8 cellular contexts compared by ENCODE assay signal in genomic region chr2:37195862-37196319, GRCh38. TPM values are rescaled to one million over a fixed set of nuclear protein-coding genes. Genes with fewer than 3 reads are reported as not detected.
DNase-seq lines count a peak whose midpoint lies in the region; TF ChIP-seq lines count a peak whose summit lies in the region.
"Not testable (repeated sequence)": the region's sequence is repeated elsewhere in the genome, so short reads cannot be mapped to it uniquely, and the experiment has no call there.

No MANE protein-coding gene starts in this region.

- not testable (repeated sequence) for DNase-seq in MG63; activated CD4-positive, alpha-beta memory T cell treated with anti-CD3 and anti-CD28 coated beads for 36 hours; breast epithelium (ENCODE audit: low spot score in 2 of 2); fibroblast of villous mesenchyme (ENCODE audit: low read depth); mesenchymal stem cell; skeletal muscle cell (ENCODE audit: low read depth); vagina (ENCODE audit: extremely low spot score in 2 of 2)

- H3K4me3 ChIP-seq in GM08714 (ENCODE audit: low read length) (peak overlapping the region; percentile 74), MG63 (peak overlapping the region; percentile 68), breast epithelium (peak overlapping the region; percentile 63 to 91 (median 85)), fibroblast of villous mesenchyme (ENCODE audit: low read depth, low read length) (peak overlapping the region; percentile 91), mesenchymal stem cell (ENCODE audit: insufficient read depth in 1 of 2, low read depth in 1 of 2, low read length in 2 of 2) (peak overlapping the region in 1 of 2 experiments; percentile 82), skeletal muscle cell (ENCODE audit: low read depth, low read length) (peak overlapping the region; percentile 78), vagina (peak overlapping the region; percentile 81 to 93)

- H3K4me1 Mint-ChIP-seq in activated CD4-positive, alpha-beta memory T cell treated with anti-CD3 and anti-CD28 coated beads for 36 hours (ENCODE audit: low read depth) = peaks cover 23% of the 10 kb centered on the region

- peak overlapping the region; percentile 99 for H3K4me3 Mint-ChIP-seq in activated CD4-positive, alpha-beta memory T cell treated with anti-CD3 and anti-CD28 coated beads for 36 hours

- TF ChIP-seq CTCF in breast epithelium (IDR thresholded peaks at IDR 0.05); fibroblast of villous mesenchyme (IDR thresholded peaks at IDR 0.05; ENCODE audit: insufficient read depth, low read depth, low read length); vagina (IDR thresholded peaks at IDR 0.05): not testable (repeated sequence)

- not testable (repeated sequence) for H3K36me3 Mint-ChIP-seq in activated CD4-positive, alpha-beta memory T cell treated with anti-CD3 and anti-CD28 coated beads for 36 hours

- peak overlapping the region; percentile 47 for H4K8ac ChIP-seq in mesenchymal stem cell (ENCODE audit: low read length)

- POLR2A ChIA-PET in activated CD4-positive, alpha-beta memory T cell treated with anti-CD3 and anti-CD28 coated beads for 36 hours (lab: Charles Lee) = not testable (repeated sequence)

- H2BK5ac ChIP-seq in mesenchymal stem cell (ENCODE audit: low read depth, low read length, poor library complexity, severe bottlenecking) = not testable (repeated sequence)

- H2BK15ac ChIP-seq in mesenchymal stem cell (ENCODE audit: low read depth, poor library complexity, severe bottlenecking) = peak overlapping the region; percentile 57

- H3K27ac ChIP-seq in breast epithelium = peak overlapping the region; percentile 88 to 94
- not testable (repeated sequence) for H3K27ac ChIP-seq in mesenchymal stem cell (ENCODE audit: low read length, poor library complexity, severe bottlenecking)
- H3K27ac ChIP-seq in vagina = peak overlapping the region; percentile 91

- not testable (repeated sequence) for H3K4me1 ChIP-seq in breast epithelium; mesenchymal stem cell (ENCODE audit: control insufficient read depth, insufficient read depth, low read depth, low read length)
- peaks cover 21% of the 10 kb centered on the region for H3K4me1 ChIP-seq in vagina

- H3K9ac ChIP-seq in mesenchymal stem cell (ENCODE audit: low read length) = peak overlapping the region; percentile 92

- H3K23ac ChIP-seq in mesenchymal stem cell (ENCODE audit: low read length in 2 of 2) = not testable (repeated sequence)

- H3K18ac ChIP-seq in mesenchymal stem cell (ENCODE audit: low read depth in 1 of 2, low read length in 2 of 2) = not testable (repeated sequence)

- not testable (repeated sequence) for H3K14ac ChIP-seq in mesenchymal stem cell (ENCODE audit: low read length in 2 of 2)

- H2BK120ac ChIP-seq in mesenchymal stem cell (ENCODE audit: low read depth, low read length) = not testable (repeated sequence)

- H3K27me3 ChIP-seq in MG63; breast epithelium; mesenchymal stem cell (ENCODE audit: control insufficient read depth in 1 of 2, insufficient read depth in 1 of 2, low read length in 2 of 2); vagina: not testable (repeated sequence)

- peak overlapping the region; percentile 83 for H2AFZ ChIP-seq in mesenchymal stem cell (ENCODE audit: low read depth, low read length)

- intact Hi-C loops in activated CD4-positive, alpha-beta memory T cell treated with anti-CD3 and anti-CD28 coated beads for 36 hours (cut with micrococcal nuclease) = loop anchor here (1.0 to 2.0 kb wide), 3 partner anchors 27 to 112 kb away; partner anchors contain the start of genes EIF2AK2, GPATCH11 and HEATR5B
- intact Hi-C loops in breast epithelium (cut with DNase I; ENCODE audit: low total_unique reads); vagina (cut with DNase I): not testable (repeated sequence)

- CTCF ChIA-PET in activated CD4-positive, alpha-beta memory T cell treated with anti-CD3 and anti-CD28 coated beads for 36 hours (lab: Charles Lee) = interaction anchor here (0.7 to 0.8 kb wide), 2 partner anchors 27 to 460 kb away, joined by 3 to 4 read pairs; no protein-coding TSS in a partner anchor

- not testable (repeated sequence) for H4K91ac ChIP-seq in mesenchymal stem cell (ENCODE audit: low read length)

- not testable (repeated sequence) for H3K4ac ChIP-seq in mesenchymal stem cell (ENCODE audit: low read depth in 1 of 2, low read length in 2 of 2)

- H3K9me3 ChIP-seq in MG63; breast epithelium; mesenchymal stem cell (ENCODE audit: control insufficient read depth, low read length); vagina: not testable (repeated sequence)

- H3K27ac Mint-ChIP-seq in activated CD4-positive, alpha-beta memory T cell treated with anti-CD3 and anti-CD28 coated beads for 36 hours = peak overlapping the region; percentile 98

- H3K9me3 Mint-ChIP-seq in activated CD4-positive, alpha-beta memory T cell treated with anti-CD3 and anti-CD28 coated beads for 36 hours = not testable (repeated sequence)

- H3K36me3 ChIP-seq in MG63 (peaks cover 23% of the 10 kb centered on the region), mesenchymal stem cell (ENCODE audit: control insufficient read depth in 1 of 2, insufficient read depth in 2 of 2, low read depth in 1 of 2, low read length in 2 of 2) (peaks cover 4 to 11% of the 10 kb centered on the region in 2 experiments)
- H3K36me3 ChIP-seq in breast epithelium, vagina: not testable (repeated sequence)

- H2AK5ac ChIP-seq in mesenchymal stem cell (ENCODE audit: low read length, severe bottlenecking) = not testable (repeated sequence)

- not testable (repeated sequence) for TF ChIP-seq POLR2A in breast epithelium (IDR thresholded peaks at IDR 0.05); vagina (IDR thresholded peaks at IDR 0.05)

- H3K79me1 ChIP-seq in mesenchymal stem cell (replicated peaks; ENCODE audit: low read length, poor library complexity, severe bottlenecking) = not testable (repeated sequence)

- not testable (repeated sequence) for H3K27me3 Mint-ChIP-seq in activated CD4-positive, alpha-beta memory T cell treated with anti-CD3 and anti-CD28 coated beads for 36 hours

- WGBS in mesenchymal stem cell = 89% methylated on average over 20 of the region's 20 CpGs

- H2BK12ac ChIP-seq in mesenchymal stem cell (ENCODE audit: low read length in 2 of 2) = not testable (repeated sequence)

- H3K4me2 ChIP-seq in mesenchymal stem cell (ENCODE audit: low read length, poor library complexity, severe bottlenecking) = peak overlapping the region; percentile 64

RNA-seq across cellular contexts. Expression of gene CEBPZOS, which starts 0.4 kb away (rescaled TPM):
- total RNA-seq in MG63 (2014; rRNA removed; shearing (Covaris generic); ENCODE audit: low replicate concordance) = 9.1 and 13.3 TPM in 2 replicates
- 10 to 100 TPM; 29.3 to 33.2 TPM for total RNA-seq in activated CD4-positive, alpha-beta memory T cell treated with anti-CD3 and anti-CD28 coated beads for 36 hours
- 10 to 100 TPM; 19.4 to 43.0 (median 21.6) TPM for total RNA-seq in breast epithelium
- 14.8 and 19.4 TPM in 2 replicates for total RNA-seq in fibroblast of villous mesenchyme
- polyA plus RNA-seq in mesenchymal stem cell (2013, experiment 1 of 2) = 41.3 TPM
- 42.9 TPM for polyA plus RNA-seq in mesenchymal stem cell (2013, experiment 2 of 2)
- 23.6 TPM for total RNA-seq in vagina

RNA-seq across cellular contexts. Expression of gene SULT6B1, which starts 7.4 kb away (rescaled TPM):
- not detected in 2 replicates for total RNA-seq in MG63 (2014; rRNA removed; shearing (Covaris generic); ENCODE audit: low replicate concordance)
- total RNA-seq in activated CD4-positive, alpha-beta memory T cell treated with anti-CD3 and anti-CD28 coated beads for 36 hours = not detected
- total RNA-seq in breast epithelium (not detected), fibroblast of villous mesenchyme (not detected in 2 replicates), vagina (not detected)
- not detected for polyA plus RNA-seq in mesenchymal stem cell (2013, experiment 1 of 2)
- polyA plus RNA-seq in mesenchymal stem cell (2013, experiment 2 of 2) = not detected

RNA-seq across cellular contexts. Expression of gene CEBPZ, which starts 35.5 kb away (rescaled TPM):
- total RNA-seq in MG63 (2014; rRNA removed; shearing (Covaris generic); ENCODE audit: low replicate concordance) = 35.0 and 47.0 TPM in 2 replicates
- total RNA-seq in activated CD4-positive, alpha-beta memory T cell treated with anti-CD3 and anti-CD28 coated beads for 36 hours = 10 to 100 TPM; 62.3 to 74.6 TPM
- total RNA-seq in breast epithelium (10 to 100 TPM; 37.9 to 51.1 (median 46.9) TPM), fibroblast of villous mesenchyme (29.0 and 44.9 TPM in 2 replicates), vagina (27.0 TPM)
- polyA plus RNA-seq in mesenchymal stem cell (2013, experiment 1 of 2) = 27.8 TPM
- 28.1 TPM for polyA plus RNA-seq in mesenchymal stem cell (2013, experiment 2 of 2)

RNA-seq across cellular contexts. Expression of gene NDUFAF7, which starts 35.6 kb away (rescaled TPM):
- 15.8 and 27.8 TPM in 2 replicates for total RNA-seq in MG63 (2014; rRNA removed; shearing (Covaris generic); ENCODE audit: low replicate concordance)
- total RNA-seq in activated CD4-positive, alpha-beta memory T cell treated with anti-CD3 and anti-CD28 coated beads for 36 hours = 10 to 100 TPM; 22.8 to 23.0 TPM
- total RNA-seq in breast epithelium (10 to 100 TPM; 13.3 to 29.0 (median 20.6) TPM), fibroblast of villous mesenchyme (9.7 and 13.0 TPM in 2 replicates), vagina (18.4 TPM)
- 9.6 TPM for polyA plus RNA-seq in mesenchymal stem cell (2013, experiment 1 of 2)
- 9.9 TPM for polyA plus RNA-seq in mesenchymal stem cell (2013, experiment 2 of 2)

RNA-seq across cellular contexts. Expression of gene EIF2AK2, which starts 39.1 kb away (rescaled TPM):
- total RNA-seq in MG63 (2014; rRNA removed; shearing (Covaris generic); ENCODE audit: low replicate concordance) = 17.8 and 27.8 TPM in 2 replicates
- total RNA-seq in activated CD4-positive, alpha-beta memory T cell treated with anti-CD3 and anti-CD28 coated beads for 36 hours = 10 to 100 TPM; 48.1 to 52.6 TPM
- 10 to 100 TPM; 22.3 to 33.2 (median 23.5) TPM for total RNA-seq in breast epithelium
- 40.3 and 48.4 TPM in 2 replicates for total RNA-seq in fibroblast of villous mesenchyme
- 38.2 TPM for polyA plus RNA-seq in mesenchymal stem cell (2013, experiment 1 of 2)
- polyA plus RNA-seq in mesenchymal stem cell (2013, experiment 2 of 2) = 39.0 TPM
- 15.2 TPM for total RNA-seq in vagina
